ENCODE assay signal across 1 cellular context in genomic region chr15:67149859-67150824, GRCh38.
TF ChIP-seq lines count a peak whose summit lies in the region.

No MANE protein-coding gene starts in this region.

TF ChIP-seq in HEK293, 187 proteins besides CTCF, POLR2A, EP300 and RAD21 (continued from another document):
- TF ChIP-seq PRDM10 (tag by site-specific recombination; IDR thresholded peaks at IDR 0.05), result peak; percentile 77; the same call in 1 of the 2 replicates
- no peak for TF ChIP-seq ZNF701 (tag by site-specific recombination; IDR thresholded peaks at IDR 0.05)
- no peak for TF ChIP-seq TCF7L2 (IDR thresholded peaks at IDR 0.05; ENCODE audit: borderline replicate concordance, low read depth, low read length)
- peak; percentile 79; the same call in 1 of the 2 replicates for TF ChIP-seq ZNF501 (tag by site-specific recombination; IDR thresholded peaks at IDR 0.05)
- no peak for TF ChIP-seq ZNF645 (tag by site-specific recombination; IDR thresholded peaks at IDR 0.05)
- peak; percentile 92 for TF ChIP-seq GLIS2 (tag by site-specific recombination; IDR thresholded peaks at IDR 0.05)
- peak; percentile 85 for TF ChIP-seq SP2 (tag by site-specific recombination; IDR thresholded peaks at IDR 0.05)
- no peak for TF ChIP-seq ZNF311 (tag by site-specific recombination; IDR thresholded peaks at IDR 0.05; ENCODE audit: borderline replicate concordance)
- TF ChIP-seq GFI1B (tag by site-specific recombination; IDR thresholded peaks at IDR 0.05), result peak; percentile 96
- TF ChIP-seq ZNF138 (tag by site-specific recombination; IDR thresholded peaks at IDR 0.05; ENCODE audit: borderline replicate concordance), result no peak
- TF ChIP-seq ZNF548 (tag by site-specific recombination; IDR thresholded peaks at IDR 0.05), result no peak
- TF ChIP-seq TRIM28 (IDR thresholded peaks at IDR 0.05; ENCODE audit: borderline replicate concordance, low read length), result peak; percentile 65
- no peak for TF ChIP-seq ZNF211 (tag by site-specific recombination; IDR thresholded peaks at IDR 0.05; ENCODE audit: low read depth)
- no peak for TF ChIP-seq ZNF26 (tag by site-specific recombination; IDR thresholded peaks at IDR 0.05)
- TF ChIP-seq ZNF707 (tag by site-specific recombination; IDR thresholded peaks at IDR 0.05), result no peak
- TF ChIP-seq BCL6B (tag by site-specific recombination; IDR thresholded peaks at IDR 0.05), result peak; percentile 74
- TF ChIP-seq ZNF664 (tag by site-specific recombination; IDR thresholded peaks at IDR 0.05), result no peak
- peak; percentile 89; the same call in 1 of the 2 replicates for TF ChIP-seq IKZF3 (tag by site-specific recombination; IDR thresholded peaks at IDR 0.05)
- TF ChIP-seq YY1 (tag by site-specific recombination; IDR thresholded peaks at IDR 0.05), result no peak
- TF ChIP-seq PRDM1 (tag by site-specific recombination; IDR thresholded peaks at IDR 0.05), result peak; percentile 97
- TF ChIP-seq ZXDB (tag by site-specific recombination; IDR thresholded peaks at IDR 0.05), result peak; percentile 75
- peak; percentile 78 for TF ChIP-seq PRDM6 (tag by site-specific recombination; IDR thresholded peaks at IDR 0.05)
- peak; percentile 51; the same call in 1 of the 2 replicates for TF ChIP-seq ZBTB10 (tag by site-specific recombination; IDR thresholded peaks at IDR 0.05)
- peak; percentile 57 for TF ChIP-seq ZBTB21 (tag by site-specific recombination; IDR thresholded peaks at IDR 0.05)
- no peak for TF ChIP-seq MZF1 (tag by site-specific recombination; IDR thresholded peaks at IDR 0.05; ENCODE audit: borderline replicate concordance)
- no peak for TF ChIP-seq ZNF132 (tag by site-specific recombination; IDR thresholded peaks at IDR 0.05; ENCODE audit: borderline replicate concordance)
- peak; percentile 85 for TF ChIP-seq SCRT2 (tag by site-specific recombination; IDR thresholded peaks at IDR 0.05)
- TF ChIP-seq HOXA7 (CRISPR knock-in tag; IDR thresholded peaks at IDR 0.05; ENCODE audit: borderline replicate concordance), result no peak
- peak; percentile 92 for TF ChIP-seq ZNF629 (tag by site-specific recombination; IDR thresholded peaks at IDR 0.05)
- no peak for TF ChIP-seq ZNF704 (tag by site-specific recombination; IDR thresholded peaks at IDR 0.05)
- no peak for TF ChIP-seq SETDB1 (IDR thresholded peaks at IDR 0.05; ENCODE audit: insufficient read length, low read length)
- TF ChIP-seq ZEB2 (tag by site-specific recombination; IDR thresholded peaks at IDR 0.05), result peak; percentile 97
- peak; percentile 86 for TF ChIP-seq ZNF692 (tag by site-specific recombination; IDR thresholded peaks at IDR 0.05)
- TF ChIP-seq ZNF248 (tag by site-specific recombination; IDR thresholded peaks at IDR 0.05), result no peak
